In the genomic region with DNA sequence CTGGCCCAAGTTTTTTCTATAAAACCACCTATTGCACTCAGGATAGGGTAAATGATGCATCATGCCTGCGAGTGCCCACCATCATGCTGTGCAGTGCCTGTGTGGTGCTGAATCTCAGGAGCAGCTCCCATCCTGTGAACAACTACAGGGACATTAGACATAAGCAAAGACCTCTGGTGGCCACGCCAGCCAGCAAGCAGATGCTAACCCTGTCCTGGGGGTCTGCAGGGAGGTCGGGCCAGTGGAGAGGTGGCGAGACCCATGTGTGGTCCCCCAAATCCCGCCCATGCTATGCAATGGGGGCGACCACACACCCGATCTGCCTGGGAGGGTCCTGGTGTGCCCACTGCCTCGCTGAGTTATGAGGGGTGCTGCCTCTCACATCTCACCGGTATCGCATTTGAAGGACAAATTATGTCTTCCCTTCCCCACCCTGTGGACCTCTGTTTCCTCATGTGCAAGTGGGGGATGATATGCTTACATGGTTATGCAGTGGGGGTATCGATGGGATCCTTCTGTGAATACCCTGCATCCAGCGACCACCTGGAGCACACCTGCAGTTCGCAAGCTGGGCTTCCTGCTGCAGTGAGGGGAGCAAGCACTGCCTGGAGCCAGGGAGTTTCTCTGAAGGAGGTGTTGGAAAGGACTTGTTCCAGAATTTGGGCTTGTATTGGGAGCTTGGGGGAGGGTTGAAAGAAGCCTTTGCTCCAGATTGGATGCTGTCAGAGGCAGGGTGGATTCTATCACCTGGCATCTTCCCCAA, we compare ENCODE assay signal across 7 cellular contexts. TPM values are rescaled to one million over a fixed set of nuclear protein-coding genes. Genes with fewer than 3 reads are reported as not detected.
"Had no signal": no experiment of that assay in that cellular context is flagged by ENCODE, and none has a peak within 500 bp of the region (broad histone marks: within the 10 kb centered on the region; RNA-seq: fewer than 3 reads in every experiment).

No MANE protein-coding gene starts in this region.

RNA-seq across cellular contexts. Expression of gene KCNJ18, which starts 23.4 kb away (rescaled TPM):
- total RNA-seq: K562, LHCN-M2, MCF 10A, OCI-LY7, SK-MEL-5 had no signal
- polyA plus RNA-seq: IgD-negative memory B cell, K562, SK-N-SH had no signal
